8 cellular contexts compared by ENCODE assay signal in genomic region chr15:38251726-38252480, GRCh38. TPM values are rescaled to one million over a fixed set of nuclear protein-coding genes. Genes with fewer than 3 reads are reported as not detected.
DNase-seq lines count a peak whose midpoint lies in the region; ATAC-seq and FAIRE-seq lines count a peak whose summit lies in the region.

No MANE protein-coding gene starts in this region.

- no peaks in the 10 kb centered on the region for H3K27me3 ChIP-seq in small intestine (ENCODE audit: control insufficient read depth in 2 of 2, insufficient read depth in 2 of 2, low read length in 2 of 2)

- H3K36me3 ChIP-seq in small intestine (ENCODE audit: control insufficient read depth in 2 of 2, insufficient read depth in 2 of 2, low read length in 2 of 2), result no peaks in the 10 kb centered on the region

- H3K9me3 ChIP-seq in small intestine (ENCODE audit: control insufficient read depth, low read depth), result no peaks in the 10 kb centered on the region

- peak; percentile 41 for ATAC-seq in HG03097 (IDR thresholded peaks at IDR 0.05; ENCODE audit: low FRiP score, unreplicated experiment)

- peak overlapping the region; percentile 85 to 97 for H3K27ac ChIP-seq in small intestine (ENCODE audit: low read depth in 1 of 2, low read length in 1 of 2)

- peak; percentile 15 for DNase-seq in NCI-H2107 (lab: John Stamatoyannopoulos, UW)
- DNase-seq in NCI-H2107 treated with DMSO at 0.1 percent for 48 hours (lab: John Stamatoyannopoulos, UW; ENCODE audit: unreplicated experiment), result no peak
- peak; percentile 90 for DNase-seq in NCI-H345 (lab: John Stamatoyannopoulos, UW)
- DNase-seq in activated CD4-positive, CD25-positive, alpha-beta regulatory T cell (lab: John Stamatoyannopoulos, UW), result peak; percentile 9 to 31 (median 22)
- DNase-seq in central memory CD4-positive, alpha-beta T cell, result peak; percentile 41
- peak; percentile 89 for DNase-seq in inferior parietal cortex (ENCODE audit: extremely low spot score)
- DNase-seq in small intestine, result peak; percentile 83

- peak overlapping the region; percentile 90 to 99 for H3K4me3 ChIP-seq in small intestine (ENCODE audit: low read depth in 1 of 2, low read length in 2 of 2)

- H3K4me1 ChIP-seq in small intestine (ENCODE audit: control insufficient read depth in 2 of 2, insufficient read depth in 1 of 2, low read depth in 1 of 2, low read length in 1 of 2), result no peaks in the 10 kb centered on the region

- 1% methylated on average over 53 to 71 of the region's 71 CpGs for WGBS in small intestine, 3 donors

- no peak for FAIRE-seq in small intestine (lab: Jason Lieb, UNC)

RNA-seq across cellular contexts. Expression of gene SPRED1, which starts 0.7 kb away (rescaled TPM):
- polyA plus RNA-seq in small intestine, result 1 to 10 TPM in 2 of 3 donors, under 1 TPM in 1; 0.89 to 4.0 (median 3.0) TPM
